6 cellular contexts compared by ENCODE assay signal in genomic region chr10:47673128-47673527, GRCh38.
A peak's percentile ranks its signal among the peaks of the same experiment; 100 is the strongest.
DNase-seq lines count a peak whose midpoint lies in the region; ATAC-seq, FAIRE-seq and TF ChIP-seq lines count a peak whose summit lies in the region.
"Not testable (repeated sequence)": the region's sequence is repeated elsewhere in the genome, so short reads cannot be mapped to it uniquely, and the experiment has no call there.

No MANE protein-coding gene starts in this region.

- BruUV-seq in HepG2 (replicated peaks; lab: Mats Ljungman, UMichigan): not testable (repeated sequence)

- H3K4ac ChIP-seq in trophoblast cell (ENCODE audit: low read depth, low read length): not testable (repeated sequence)

- H3K9me3 ChIP-seq in cardiac muscle cell (ENCODE audit: low read depth); HepG2 (ENCODE audit: low read length); trophoblast cell (ENCODE audit: insufficient read depth, low read depth, low read length): not testable (repeated sequence)
- H3K9me3 ChIP-seq in heart right ventricle: peaks cover 0 to 15% (median 4%) of the 10 kb centered on the region in 11 donors

- not testable (repeated sequence) for H3K18ac ChIP-seq in trophoblast cell (ENCODE audit: low read length)

- not testable (repeated sequence) for TF ChIP-seq POLR2A in HepG2 (IDR thresholded peaks at IDR 0.05; ENCODE audit: insufficient read depth in 1 of 2, low read depth in 2 of 2, low read length in 2 of 2)

- POLR2A ChIA-PET in HepG2 (lab: Yijun Ruan, JAX): not testable (repeated sequence)

- H3K27me3 ChIP-seq in foreskin keratinocyte; cardiac muscle cell; heart right ventricle; HepG2 (ENCODE audit: control insufficient read depth in 1 of 2, insufficient read depth in 2 of 2, low read length in 2 of 2); trophoblast cell (ENCODE audit: insufficient read depth, low read length): not testable (repeated sequence)

- not testable (repeated sequence) for H3K27ac ChIP-seq in foreskin keratinocyte; heart right ventricle; HepG2 (ENCODE audit: extremely low read length, insufficient read depth, low read length); trophoblast cell (ENCODE audit: low read depth, low read length)
- peak overlapping the region; percentile 79 for H3K27ac ChIP-seq in cardiac muscle cell

- in situ Hi-C loops in HepG2 (cut with HindIII; ENCODE audit: extremely low pct_ligation_motif_present, low pct_unique_long_range_greater_than_20kb): not testable (repeated sequence)

- not testable (repeated sequence) for FAIRE-seq in HepG2 (lab: Jason Lieb, UNC)

- not testable (repeated sequence) for H3K4me2 ChIP-seq in HepG2 (ENCODE audit: low read depth, low read length); trophoblast cell (ENCODE audit: low read length)

- H2AFZ ChIP-seq in HepG2 (ENCODE audit: low read length); trophoblast cell (ENCODE audit: insufficient read depth, low read length, poor library complexity): not testable (repeated sequence)

- not testable (repeated sequence) for H3K9ac ChIP-seq in HepG2 (ENCODE audit: insufficient read depth, low read depth, low read length); trophoblast cell (ENCODE audit: low read length)

- CTCF ChIA-PET in HepG2 (lab: Yijun Ruan, JAX; ENCODE audit: low intra/inter-chr PET ratio, low total read pairs): not testable (repeated sequence)

- not testable (repeated sequence) for TF ChIP-seq CTCF in foreskin keratinocyte (conservative IDR thresholded peaks at IDR 0.05); cardiac muscle cell (IDR thresholded peaks at IDR 0.05; ENCODE audit: low read depth, low read length); heart right ventricle (IDR thresholded peaks at IDR 0.05); HepG2 (CRISPR knock-in tag; IDR thresholded peaks at IDR 0.05)

- H4K8ac ChIP-seq in trophoblast cell (ENCODE audit: low read depth, low read length): not testable (repeated sequence)

- ATAC-seq in foreskin keratinocyte: peak; percentile 43
- peak; percentile 49 to 93 (median 82) for ATAC-seq in heart right ventricle
- peak; percentile 92 for ATAC-seq in left ventricle myocardium superior
- peak; percentile 53; the same call in 2 of the 3 replicates for ATAC-seq in HepG2

- not testable (repeated sequence) for H4K91ac ChIP-seq in trophoblast cell (ENCODE audit: low read depth, low read length)

- not testable (repeated sequence) for H3K79me2 ChIP-seq in HepG2 (ENCODE audit: insufficient read depth, low read length); trophoblast cell (ENCODE audit: control insufficient read depth, insufficient read depth, low read length, poor library complexity)

- H4K20me1 ChIP-seq in HepG2 (ENCODE audit: insufficient read depth, low read length): not testable (repeated sequence)

- not testable (repeated sequence) for H2AK5ac ChIP-seq in trophoblast cell (ENCODE audit: low read length)

- H3K36me3 ChIP-seq in cardiac muscle cell; heart right ventricle; HepG2 (replicated peaks in 1 of 2; ENCODE audit: control insufficient read depth in 1 of 2, insufficient read depth in 2 of 2, low read length in 2 of 2); trophoblast cell (ENCODE audit: control insufficient read depth in 1 of 2, insufficient read depth in 2 of 2, low read length in 2 of 2): not testable (repeated sequence)

- not testable (repeated sequence) for H3K4me3 ChIP-seq in cardiac muscle cell; heart right ventricle; HepG2 (replicated peaks in 1 of 3; ENCODE audit: insufficient read depth in 1 of 3, low read depth in 2 of 3, low read length in 3 of 3); trophoblast cell (ENCODE audit: low read depth, low read length)

- H3K79me1 ChIP-seq in trophoblast cell (ENCODE audit: low read length): not testable (repeated sequence)

- not testable (repeated sequence) for H3K4me1 ChIP-seq in foreskin keratinocyte; cardiac muscle cell (ENCODE audit: low read depth); heart right ventricle; HepG2 (ENCODE audit: insufficient read depth, low read length); trophoblast cell (ENCODE audit: control insufficient read depth in 1 of 2, insufficient read depth in 2 of 2, low read length in 2 of 2)

- not testable (repeated sequence) for H3K14ac ChIP-seq in trophoblast cell (ENCODE audit: low read length)

- intact Hi-C loops in heart right ventricle (cut with DNase I); left ventricle myocardium superior (cut with micrococcal nuclease); HepG2 (cut with micrococcal nuclease; ENCODE audit: unreplicated experiment): not testable (repeated sequence)

- not testable (repeated sequence) for H3K23ac ChIP-seq in trophoblast cell (ENCODE audit: low read length)

- DNase-seq in foreskin keratinocyte; heart right ventricle; left ventricle myocardium superior; HepG2 (ENCODE audit: low spot score): not testable (repeated sequence)
- DNase-seq in cardiac muscle cell (ENCODE audit: low read depth in 1 of 2, low spot score in 1 of 2) (peak in 1 of 2 donors; percentile 23), trophoblast cell (peak; percentile 2 to 34)

- not testable (repeated sequence) for H4K12ac ChIP-seq in trophoblast cell (ENCODE audit: low read depth, low read length)

- H2BK120ac ChIP-seq in trophoblast cell (ENCODE audit: insufficient read depth, low read length, poor library complexity): not testable (repeated sequence)

- not testable (repeated sequence) for H2BK12ac ChIP-seq in trophoblast cell (ENCODE audit: low read length)

- TF ChIP-seq RAD21 in HepG2 (CRISPR knock-in tag; IDR thresholded peaks at IDR 0.05): not testable (repeated sequence)

- TF ChIP-seq EP300 in HepG2 (IDR thresholded peaks at IDR 0.05; ENCODE audit: low read depth in 2 of 2, low read length in 2 of 2); HepG2 (CRISPR knock-in tag; IDR thresholded peaks at IDR 0.05; ENCODE audit: borderline replicate concordance): not testable (repeated sequence)

- WGBS in heart right ventricle, 2 donors: no CpG with 5 or more reads among the region's 1 CpG
- no CpG with 5 or more reads among the region's 1 CpG for WGBS in HepG2 (ENCODE audit: low lambda C conversion rate)
- WGBS in trophoblast cell (ENCODE audit: extremely low coverage, insufficient coverage, insufficient read length): no CpG with 5 or more reads among the region's 1 CpG

- H2BK5ac ChIP-seq in trophoblast cell (ENCODE audit: low read depth, low read length, poor library complexity): not testable (repeated sequence)
